In genomic region chr19:52138614-52139290, GRCh38 we compare ENCODE assay signal across 8 cellular contexts. TPM values are rescaled to one million over a fixed set of nuclear protein-coding genes. Genes with fewer than 3 reads are reported as not detected.
A peak's percentile ranks its signal among the peaks of the same experiment; 100 is the strongest.
DNase-seq lines count a peak whose midpoint lies in the region; ATAC-seq, FAIRE-seq and TF ChIP-seq lines count a peak whose summit lies in the region.

No MANE protein-coding gene starts in this region.

- CTCF ChIA-PET in CD4-positive, alpha-beta T cell (lab: Charles Lee) = interaction anchor here (0.8 to 3.6 kb wide), 5 partner anchors 34 to 152 kb away, joined by 3 to 23 read pairs (median 8); partner anchors contain the start of genes PPP2R1A and ZNF350
- CTCF ChIA-PET in GM12878 (lab: Yijun Ruan, JAX) = interaction anchor here (0.7 to 4.2 kb wide), 6 partner anchors 27 to 204 kb away, joined by 3 to 52 read pairs (median 5); no protein-coding TSS in a partner anchor

- peak overlapping the region; percentile 96 for H3K9ac ChIP-seq in GM12878 (ENCODE audit: control insufficient read depth, insufficient read depth, low read length)

- peaks cover 3% of the 10 kb centered on the region for H3K9me3 ChIP-seq in CD4-positive, alpha-beta T cell (ENCODE audit: control insufficient read depth, low read length)
- peaks cover 19% of the 10 kb centered on the region; the same call in 2 of the 3 replicates for H3K9me3 ChIP-seq in GM12878 (replicated peaks; ENCODE audit: control insufficient read depth, insufficient read depth, low read length)

- no peaks in the 10 kb centered on the region for H3K27me3 ChIP-seq in CD4-positive, alpha-beta T cell (ENCODE audit: control insufficient read depth, insufficient read depth, low read length)
- no peaks in the 10 kb centered on the region for H3K27me3 ChIP-seq in GM12878 (replicated peaks in 1 of 2; ENCODE audit: control insufficient read depth in 2 of 2, insufficient read depth in 2 of 2, low read length in 1 of 2)

- peak overlapping the region; percentile 97 for H3K4me3 Mint-ChIP-seq in CD4-positive, alpha-beta T cell

- peaks cover 12% of the 10 kb centered on the region for H3K9me3 Mint-ChIP-seq in CD4-positive, alpha-beta T cell

- TF ChIP-seq POLR2A in GM12878 (IDR thresholded peaks at IDR 0.05; ENCODE audit: low read depth, low read length) (peak; percentile 13; the same call in 1 of the 2 replicates), H54 (IDR thresholded peaks at IDR 0.05; ENCODE audit: low read depth, low read length) (no peak)

- no peak for FAIRE-seq in GM12878 (lab: Jason Lieb, UNC)
- FAIRE-seq in H54 (lab: Jason Lieb, UNC) = no peak

- intact Hi-C loops in CD4-positive, alpha-beta T cell (cut with DNase I, micrococcal nuclease) = loop anchor here (1.0 to 5.0 kb wide), 4 partner anchors 52 to 599 kb away; partner anchors contain the start of genes PPP2R1A (in 2 of the 2) and ZNF611 (in 1 of the 2)
- intact Hi-C loops in GM12878 (cut with micrococcal nuclease; ENCODE audit: unreplicated experiment) = loop anchor here (1.0 to 5.0 kb wide), 2 partner anchors 54 to 100 kb away; partner anchors contain the start of gene PPP2R1A

- RAD21 ChIA-PET in GM12878 (lab: Charles Lee; ENCODE audit: unreplicated experiment) = interaction anchor here (2.1 to 3.0 kb wide), 2 partner anchors 51 to 99 kb away, joined by 5 to 8 read pairs; partner anchors contain the start of gene PPP2R1A

- ATAC-seq in CD4-positive, alpha-beta T cell (ENCODE audit: poor library complexity) = no peak
- ATAC-seq in HG03342 (IDR thresholded peaks at IDR 0.05; ENCODE audit: unreplicated experiment) = peak; percentile 17
- peak; percentile 44 for ATAC-seq in GM12878
- ATAC-seq in HG03135 (IDR thresholded peaks at IDR 0.05; ENCODE audit: unreplicated experiment) = no peak

- peaks cover 61% of the 10 kb centered on the region for H3K36me3 Mint-ChIP-seq in CD4-positive, alpha-beta T cell (ENCODE audit: low read depth)

- no peaks in the 10 kb centered on the region for H4K20me1 ChIP-seq in GM12878 (ENCODE audit: control insufficient read depth, insufficient read depth)

- in situ Hi-C loops in GM12878 (cut with MboI) = no loop called here

- peak overlapping the region; percentile 93 for H3K27ac Mint-ChIP-seq in CD4-positive, alpha-beta T cell

- POLR2A ChIA-PET in CD4-positive, alpha-beta T cell (lab: Charles Lee) = interaction anchor here (0.5 to 4.0 kb wide), 7 partner anchors 33 to 170 kb away, joined by 3 to 21 read pairs (median 4); partner anchors contain the start of genes PPP2R1A, ZNF432 and ZNF836
- POLR2A ChIA-PET in GM12878 (lab: Charles Lee) = no interaction called here

- no peak for TF ChIP-seq RAD21 in GM12878 (IDR thresholded peaks at IDR 0.05; ENCODE audit: insufficient read depth, low read depth, low read length)

- SMC1A ChIA-PET in GM12878 (lab: Charles Lee; ENCODE audit: uncharacterized antibody, unreplicated experiment) = interaction anchor here (0.7 to 2.8 kb wide), 5 partner anchors 31 to 99 kb away, joined by 3 to 21 read pairs (median 3); partner anchors contain the start of gene ZNF836

- TF ChIP-seq EP300 in GM12878 (IDR thresholded peaks at IDR 0.05; ENCODE audit: borderline replicate concordance in 1 of 2, control insufficient read depth in 1 of 2, low read depth in 2 of 2, low read length in 2 of 2) = no peak

- peak overlapping the region; percentile 97 for H2AFZ ChIP-seq in GM12878 (ENCODE audit: control insufficient read depth, low read depth, low read length)

- H3K4me1 Mint-ChIP-seq in CD4-positive, alpha-beta T cell (ENCODE audit: low read depth) = peaks cover 38% of the 10 kb centered on the region

- peak overlapping the region; percentile 93 for H3K4me2 ChIP-seq in GM12878 (ENCODE audit: control insufficient read depth, insufficient read depth)

- TF ChIP-seq CTCF in CD4-positive, alpha-beta T cell (IDR thresholded peaks at IDR 0.05) = no peak
- no peak for TF ChIP-seq CTCF in GM12878 (IDR thresholded peaks at IDR 0.05 in 2 of 3, conservative IDR thresholded peaks at IDR 0.05 in 1 of 3; ENCODE audit: control insufficient read depth in 2 of 3, extremely low read depth in 1 of 3, insufficient read depth in 1 of 3, low read depth in 3 of 3, low read length in 3 of 3)

- 3% methylated on average over 19 of the region's 19 CpGs for WGBS in GM12878 (ENCODE audit: insufficient coverage, insufficient replicate concordance, low lambda C conversion rate, missing lambda C conversion rate)

- peaks cover 5% of the 10 kb centered on the region for H3K4me1 ChIP-seq in GM12878 (ENCODE audit: control insufficient read depth, insufficient read depth, low read length)

- H3K27ac ChIP-seq in CD4-positive, alpha-beta T cell (ENCODE audit: low read depth, low read length) = peak overlapping the region; percentile 79
- peak overlapping the region; percentile 84 for H3K27ac ChIP-seq in GM12878 (ENCODE audit: control insufficient read depth, insufficient read depth)

- DNase-seq in CD4-positive, alpha-beta T cell = no peak
- peak; percentile 73 for DNase-seq in OCI-M1 (lab: John Stamatoyannopoulos, UW)
- DNase-seq in GM12878 (ENCODE audit: low read depth, low spot score) = no peak
- peak; percentile 20 for DNase-seq in iris pigment epithelial cell (ENCODE audit: low read depth)
- peak; percentile 35 for DNase-seq in stimulated activated CD4-positive, alpha-beta T cell treated with anti-CD3 and anti-CD28 coated beads, Interleukin-12 subunit alpha, Interleukin-12 subunit beta, amount 100 ng/mL, for 4 hours
- DNase-seq in H54 (ENCODE audit: insufficient read length, low spot score) = no peak

- H3K36me3 ChIP-seq in GM12878 (ENCODE audit: control insufficient read depth in 2 of 2, insufficient read depth in 2 of 2, low read length in 1 of 2) = no peaks in the 10 kb centered on the region

- H3K27me3 Mint-ChIP-seq in CD4-positive, alpha-beta T cell = no peaks in the 10 kb centered on the region

- H3K4me3 ChIP-seq in GM12878 = peak overlapping the region; percentile 99

- BruUV-seq in GM12878 (replicated peaks; lab: Mats Ljungman, UMichigan) = no TSS peak

- H3K79me2 ChIP-seq in GM12878 (ENCODE audit: control insufficient read depth, insufficient read depth, low read length) = peaks cover 9% of the 10 kb centered on the region

RNA-seq across cellular contexts. Expression of gene ZNF616, which starts 1.0 kb away (rescaled TPM):
- 1 to 10 TPM in 1 of 2 experiments, under 1 TPM in 1; 0.99 to 1.5 TPM for total RNA-seq in CD4-positive, alpha-beta T cell
- total RNA-seq in GM12878 (2013; cell fraction: nucleolus; rRNA removed) = 22.2 and 24.4 TPM in 2 replicates
- total RNA-seq in GM12878 (2014; rRNA removed) (2.5 and 3.1 TPM in 2 replicates), GM12878 (2014; rRNA removed; fragmentation: Illumina TruSeq; extraction: Trizol) (4.9 and 5.3 TPM in 2 replicates), GM12878 (2021) (3.3 and 4.5 TPM in 2 replicates)
- 2.7 TPM for polyA plus RNA-seq in GM12878 (2011; ENCODE audit: low read depth)
- polyA plus RNA-seq in GM12878 (2011; rRNA removed) (5.9 and 7.1 TPM in 2 replicates), GM12878 (2014; fragmentation: Illumina TruSeq; extraction: Trizol) (4.3 and 6.1 TPM in 2 replicates), GM12878 (2014; fragmentation: Nextera tagmentation; extraction: Ambion mirVana) (1 to 10 TPM; 1.1 to 1.4 TPM), GM12878 (2014; rRNA removed) (2.0 and 2.2 TPM in 2 replicates), GM12878 (2016; fragmentation: Nextera tagmentation; extraction: Ambion mirVana) (1 to 10 TPM; 5.0 to 5.7 TPM)
- 2.3 and 3.1 TPM in 2 replicates for polyA plus RNA-seq in GM12878 (2011; cell fraction: cytosol; rRNA removed)
- 5.2 and 5.7 TPM in 2 replicates for polyA plus RNA-seq in GM12878 (2011; cell fraction: nucleus; rRNA removed)
- polyA plus RNA-seq in GM12878 (2012) = 1.3 and 3.6 TPM in 2 replicates
- 5.5 and 11.4 TPM in 2 replicates for polyA minus RNA-seq in GM12878 (2011; rRNA and poly(A)+ RNA removed)
- polyA minus RNA-seq in GM12878 (2011; cell fraction: cytosol; rRNA and poly(A)+ RNA removed) = 3.6 and 4.8 TPM in 2 replicates
- polyA minus RNA-seq in GM12878 (2011; cell fraction: nucleus; rRNA and poly(A)+ RNA removed) = 5.0 and 6.0 TPM in 2 replicates

RNA-seq across cellular contexts. Expression of gene ZNF836, which starts 32.7 kb away (rescaled TPM):
- 10 to 100 TPM; 24.1 to 26.2 TPM for total RNA-seq in CD4-positive, alpha-beta T cell
- total RNA-seq in GM12878 (2013; cell fraction: nucleolus; rRNA removed) = 26.4 and 31.2 TPM in 2 replicates
- total RNA-seq in GM12878 (2014; rRNA removed) (5.3 and 7.8 TPM in 2 replicates), GM12878 (2014; rRNA removed; fragmentation: Illumina TruSeq; extraction: Trizol) (6.7 and 8.3 TPM in 2 replicates), GM12878 (2021) (9.1 and 9.9 TPM in 2 replicates)
- polyA plus RNA-seq in GM12878 (2011; ENCODE audit: low read depth) = 5.1 TPM
- polyA plus RNA-seq in GM12878 (2011; rRNA removed) (5.0 and 6.2 TPM in 2 replicates), GM12878 (2014; fragmentation: Illumina TruSeq; extraction: Trizol) (8.2 and 9.3 TPM in 2 replicates), GM12878 (2014; fragmentation: Nextera tagmentation; extraction: Ambion mirVana) (1 to 10 TPM; 5.8 to 9.2 TPM), GM12878 (2014; rRNA removed) (4.5 and 6.6 TPM in 2 replicates), GM12878 (2016; fragmentation: Nextera tagmentation; extraction: Ambion mirVana) (1 to 10 TPM; 4.8 to 6.6 TPM)
- 4.2 and 4.4 TPM in 2 replicates for polyA plus RNA-seq in GM12878 (2011; cell fraction: cytosol; rRNA removed)
- polyA plus RNA-seq in GM12878 (2011; cell fraction: nucleus; rRNA removed) = 16.3 and 16.6 TPM in 2 replicates
- 9.0 and 10.6 TPM in 2 replicates for polyA plus RNA-seq in GM12878 (2012)
- 6.8 and 8.3 TPM in 2 replicates for polyA minus RNA-seq in GM12878 (2011; rRNA and poly(A)+ RNA removed)
- polyA minus RNA-seq in GM12878 (2011; cell fraction: cytosol; rRNA and poly(A)+ RNA removed) = 2.7 and 3.1 TPM in 2 replicates
- polyA minus RNA-seq in GM12878 (2011; cell fraction: nucleus; rRNA and poly(A)+ RNA removed) = 5.6 and 7.9 TPM in 2 replicates

RNA-seq across cellular contexts. Expression of gene ZNF841, which starts 43.2 kb away (rescaled TPM):
- 10 to 100 TPM; 20.0 TPM for total RNA-seq in CD4-positive, alpha-beta T cell
- total RNA-seq in GM12878 (2013; cell fraction: nucleolus; rRNA removed) = 51.1 and 52.1 TPM in 2 replicates
- total RNA-seq in GM12878 (2014; rRNA removed) (8.7 and 10.4 TPM in 2 replicates), GM12878 (2014; rRNA removed; fragmentation: Illumina TruSeq; extraction: Trizol) (14.5 and 15.0 TPM in 2 replicates), GM12878 (2021) (11.7 and 14.7 TPM in 2 replicates)
- 9.5 TPM for polyA plus RNA-seq in GM12878 (2011; ENCODE audit: low read depth)
- polyA plus RNA-seq in GM12878 (2011; rRNA removed) (7.9 and 12.8 TPM in 2 replicates), GM12878 (2014; fragmentation: Illumina TruSeq; extraction: Trizol) (12.9 and 17.9 TPM in 2 replicates), GM12878 (2014; fragmentation: Nextera tagmentation; extraction: Ambion mirVana) (1 to 10 TPM; 1.4 to 2.3 TPM), GM12878 (2014; rRNA removed) (8.5 and 8.6 TPM in 2 replicates), GM12878 (2016; fragmentation: Nextera tagmentation; extraction: Ambion mirVana) (1 to 10 TPM; 4.6 to 4.8 TPM)
- 6.0 and 7.1 TPM in 2 replicates for polyA plus RNA-seq in GM12878 (2011; cell fraction: cytosol; rRNA removed)
- 13.1 and 13.4 TPM in 2 replicates for polyA plus RNA-seq in GM12878 (2011; cell fraction: nucleus; rRNA removed)
- 10.2 and 13.1 TPM in 2 replicates for polyA plus RNA-seq in GM12878 (2012)
- polyA minus RNA-seq in GM12878 (2011; rRNA and poly(A)+ RNA removed) = 10.1 and 11.6 TPM in 2 replicates
- 4.5 and 8.3 TPM in 2 replicates for polyA minus RNA-seq in GM12878 (2011; cell fraction: cytosol; rRNA and poly(A)+ RNA removed)
- polyA minus RNA-seq in GM12878 (2011; cell fraction: nucleus; rRNA and poly(A)+ RNA removed) = 5.4 and 7.7 TPM in 2 replicates

RNA-seq across cellular contexts. Expression of gene PPP2R1A, which starts 51.1 kb away (rescaled TPM):
- 100 to 1,000 TPM; 151 to 157 TPM for total RNA-seq in CD4-positive, alpha-beta T cell
- 116 and 117 TPM in 2 replicates for total RNA-seq in GM12878 (2013; cell fraction: nucleolus; rRNA removed)
- 125 and 131 TPM in 2 replicates for total RNA-seq in GM12878 (2014; rRNA removed)
- 83.4 and 83.7 TPM in 2 replicates for total RNA-seq in GM12878 (2014; rRNA removed; fragmentation: Illumina TruSeq; extraction: Trizol)
- total RNA-seq in GM12878 (2021) = 274 and 275 TPM in 2 replicates
- 84.3 TPM for polyA plus RNA-seq in GM12878 (2011; ENCODE audit: low read depth)
- 60.7 and 149 TPM in 2 replicates for polyA plus RNA-seq in GM12878 (2011; rRNA removed)
- 186 and 207 TPM in 2 replicates for polyA plus RNA-seq in GM12878 (2011; cell fraction: cytosol; rRNA removed)
- polyA plus RNA-seq in GM12878 (2011; cell fraction: nucleus; rRNA removed) = 184 and 241 TPM in 2 replicates
- 180 and 183 TPM in 2 replicates for polyA plus RNA-seq in GM12878 (2012)
- 124 and 178 TPM in 2 replicates for polyA plus RNA-seq in GM12878 (2014; fragmentation: Illumina TruSeq; extraction: Trizol)
- 10 to 100 TPM; 16.0 to 29.2 TPM for polyA plus RNA-seq in GM12878 (2014; fragmentation: Nextera tagmentation; extraction: Ambion mirVana)
- polyA plus RNA-seq in GM12878 (2014; rRNA removed) = 110 and 145 TPM in 2 replicates
- polyA plus RNA-seq in GM12878 (2016; fragmentation: Nextera tagmentation; extraction: Ambion mirVana) = 100 to 1,000 TPM; 310 to 359 TPM
- polyA minus RNA-seq in GM12878 (2011; rRNA and poly(A)+ RNA removed) = 245 and 263 TPM in 2 replicates
- 134 and 168 TPM in 2 replicates for polyA minus RNA-seq in GM12878 (2011; cell fraction: cytosol; rRNA and poly(A)+ RNA removed)
- polyA minus RNA-seq in GM12878 (2011; cell fraction: nucleus; rRNA and poly(A)+ RNA removed) = 86.2 and 145 TPM in 2 replicates

Comparison
In these comparisons a context has a peak if more than half of its experiments do, and no peak if none do; other contexts are left out.
1. ATAC-seq: peak in HG03342 (single experiment) and GM12878 (single experiment); none in CD4-positive, alpha-beta T cell (single experiment) and HG03135 (single experiment).
2. DNase-seq: peak in OCI-M1 (single experiment), iris pigment epithelial cell (single experiment) and stimulated activated CD4-positive, alpha-beta T cell treated with anti-CD3 and anti-CD28 coated beads, Interleukin-12 subunit alpha, Interleukin-12 subunit beta, amount 100 ng/mL, for 4 hours (single experiment); none in CD4-positive, alpha-beta T cell (0 of 10), GM12878 (single experiment) and H54 (single experiment).